Comparison of ENCODE assay signal across 1 cellular context in the genomic region with DNA sequence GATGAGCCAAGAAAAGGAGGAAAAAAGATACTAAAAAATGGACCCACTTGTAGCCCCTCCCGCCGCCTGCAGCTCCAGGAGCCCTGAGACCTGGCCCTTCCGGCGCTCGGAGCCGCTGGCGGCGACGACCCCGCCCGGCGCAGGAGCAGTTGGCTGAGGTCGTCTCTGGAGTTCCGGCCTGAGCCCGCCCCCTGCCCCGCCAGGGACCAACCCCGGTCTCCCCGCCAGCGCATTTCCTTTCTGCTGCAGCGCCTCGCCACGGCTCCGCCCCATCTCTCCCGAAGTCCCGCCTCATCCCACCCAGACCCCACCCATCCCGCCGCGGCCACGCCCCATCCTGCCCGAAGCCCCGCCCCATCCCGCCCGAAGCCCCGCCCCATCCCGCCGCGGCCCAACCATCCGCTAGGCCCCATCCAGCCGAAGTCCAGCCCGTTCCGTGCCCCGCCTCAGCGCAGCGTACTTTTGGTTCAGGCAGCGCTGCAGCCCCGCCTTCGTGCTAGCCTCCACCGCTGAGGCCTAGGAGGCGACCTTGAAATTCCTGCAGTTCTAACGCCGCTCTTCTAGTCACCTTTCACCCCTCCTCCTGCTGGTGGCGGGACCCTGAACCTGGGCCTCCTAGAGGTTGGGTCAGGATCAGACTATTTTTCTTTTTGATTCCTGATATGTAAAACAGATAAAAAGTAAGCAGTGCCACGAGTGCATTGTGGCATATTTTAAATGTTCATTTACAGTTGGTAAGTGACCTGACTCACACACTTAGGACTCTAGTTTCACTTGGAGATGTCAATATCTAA.
A peak's percentile ranks its signal among the peaks of the same experiment; 100 is the strongest.
TF ChIP-seq lines count a peak whose summit lies in the region.

A gene with protein sequence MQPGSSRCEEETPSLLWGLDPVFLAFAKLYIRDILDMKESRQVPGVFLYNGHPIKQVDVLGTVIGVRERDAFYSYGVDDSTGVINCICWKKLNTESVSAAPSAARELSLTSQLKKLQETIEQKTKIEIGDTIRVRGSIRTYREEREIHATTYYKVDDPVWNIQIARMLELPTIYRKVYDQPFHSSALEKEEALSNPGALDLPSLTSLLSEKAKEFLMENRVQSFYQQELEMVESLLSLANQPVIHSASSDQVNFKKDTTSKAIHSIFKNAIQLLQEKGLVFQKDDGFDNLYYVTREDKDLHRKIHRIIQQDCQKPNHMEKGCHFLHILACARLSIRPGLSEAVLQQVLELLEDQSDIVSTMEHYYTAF (minus strand): TSS at position 132 of the 794 bp plus-strand sequence. CDS start 590 bp downstream, outside the sequence.

TF ChIP-seq in HepG2, 621 proteins besides CTCF, POLR2A, EP300 and RAD21 (continued from another document and continues in another):
- TF ChIP-seq, protein P1, sequence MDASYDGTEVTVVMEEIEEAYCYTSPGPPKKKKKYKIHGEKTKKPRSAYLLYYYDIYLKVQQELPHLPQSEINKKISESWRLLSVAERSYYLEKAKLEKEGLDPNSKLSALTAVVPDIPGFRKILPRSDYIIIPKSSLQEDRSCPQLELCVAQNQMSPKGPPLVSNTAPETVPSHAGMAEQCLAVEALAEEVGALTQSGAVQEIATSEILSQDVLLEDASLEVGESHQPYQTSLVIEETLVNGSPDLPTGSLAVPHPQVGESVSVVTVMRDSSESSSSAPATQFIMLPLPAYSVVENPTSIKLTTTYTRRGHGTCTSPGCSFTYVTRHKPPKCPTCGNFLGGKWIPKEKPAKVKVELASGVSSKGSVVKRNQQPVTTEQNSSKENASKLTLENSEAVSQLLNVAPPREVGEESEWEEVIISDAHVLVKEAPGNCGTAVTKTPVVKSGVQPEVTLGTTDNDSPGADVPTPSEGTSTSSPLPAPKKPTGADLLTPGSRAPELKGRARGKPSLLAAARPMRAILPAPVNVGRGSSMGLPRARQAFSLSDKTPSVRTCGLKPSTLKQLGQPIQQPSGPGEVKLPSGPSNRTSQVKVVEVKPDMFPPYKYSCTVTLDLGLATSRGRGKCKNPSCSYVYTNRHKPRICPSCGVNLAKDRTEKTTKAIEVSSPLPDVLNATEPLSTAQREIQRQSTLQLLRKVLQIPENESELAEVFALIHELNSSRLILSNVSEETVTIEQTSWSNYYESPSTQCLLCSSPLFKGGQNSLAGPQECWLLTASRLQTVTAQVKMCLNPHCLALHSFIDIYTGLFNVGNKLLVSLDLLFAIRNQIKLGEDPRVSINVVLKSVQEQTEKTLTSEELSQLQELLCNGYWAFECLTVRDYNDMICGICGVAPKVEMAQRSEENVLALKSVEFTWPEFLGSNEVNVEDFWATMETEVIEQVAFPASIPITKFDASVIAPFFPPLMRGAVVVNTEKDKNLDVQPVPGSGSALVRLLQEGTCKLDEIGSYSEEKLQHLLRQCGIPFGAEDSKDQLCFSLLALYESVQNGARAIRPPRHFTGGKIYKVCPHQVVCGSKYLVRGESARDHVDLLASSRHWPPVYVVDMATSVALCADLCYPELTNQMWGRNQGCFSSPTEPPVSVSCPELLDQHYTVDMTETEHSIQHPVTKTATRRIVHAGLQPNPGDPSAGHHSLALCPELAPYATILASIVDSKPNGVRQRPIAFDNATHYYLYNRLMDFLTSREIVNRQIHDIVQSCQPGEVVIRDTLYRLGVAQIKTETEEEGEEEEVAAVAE (CRISPR knock-in tag; IDR thresholded peaks at IDR 0.05; ENCODE audit: borderline replicate concordance), result no peak
- TF ChIP-seq, protein P2, sequence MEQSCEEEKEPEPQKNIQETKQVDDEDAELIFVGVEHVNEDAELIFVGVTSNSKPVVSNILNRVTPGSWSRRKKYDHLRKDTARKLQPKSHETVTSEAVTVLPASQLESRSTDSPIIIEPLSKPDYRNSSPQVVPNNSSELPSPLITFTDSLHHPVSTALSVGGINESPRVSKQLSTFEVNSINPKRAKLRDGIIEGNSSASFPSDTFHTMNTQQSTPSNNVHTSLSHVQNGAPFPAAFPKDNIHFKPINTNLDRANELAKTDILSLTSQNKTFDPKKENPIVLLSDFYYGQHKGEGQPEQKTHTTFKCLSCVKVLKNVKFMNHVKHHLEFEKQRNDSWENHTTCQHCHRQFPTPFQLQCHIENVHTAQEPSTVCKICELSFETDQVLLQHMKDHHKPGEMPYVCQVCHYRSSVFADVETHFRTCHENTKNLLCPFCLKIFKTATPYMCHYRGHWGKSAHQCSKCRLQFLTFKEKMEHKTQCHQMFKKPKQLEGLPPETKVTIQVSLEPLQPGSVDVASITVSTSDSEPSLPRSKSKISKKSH (CRISPR knock-in tag; IDR thresholded peaks at IDR 0.05; ENCODE audit: borderline replicate concordance), result no peak
- no peak for TF ChIP-seq ZNF33A (CRISPR knock-in tag; IDR thresholded peaks at IDR 0.05; ENCODE audit: borderline replicate concordance)
- 0 out of 2 replicates have a peak, but pooled peaks have one; percentile 28 for TF ChIP-seq MAF1 (CRISPR knock-in tag; IDR thresholded peaks at IDR 0.05; ENCODE audit: borderline replicate concordance)
- TF ChIP-seq, protein P3, sequence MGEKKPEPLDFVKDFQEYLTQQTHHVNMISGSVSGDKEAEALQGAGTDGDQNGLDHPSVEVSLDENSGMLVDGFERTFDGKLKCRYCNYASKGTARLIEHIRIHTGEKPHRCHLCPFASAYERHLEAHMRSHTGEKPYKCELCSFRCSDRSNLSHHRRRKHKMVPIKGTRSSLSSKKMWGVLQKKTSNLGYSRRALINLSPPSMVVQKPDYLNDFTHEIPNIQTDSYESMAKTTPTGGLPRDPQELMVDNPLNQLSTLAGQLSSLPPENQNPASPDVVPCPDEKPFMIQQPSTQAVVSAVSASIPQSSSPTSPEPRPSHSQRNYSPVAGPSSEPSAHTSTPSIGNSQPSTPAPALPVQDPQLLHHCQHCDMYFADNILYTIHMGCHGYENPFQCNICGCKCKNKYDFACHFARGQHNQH (CRISPR knock-in tag; IDR thresholded peaks at IDR 0.05), result peak; percentile 63; the same call in 1 of the 2 replicates
- TF ChIP-seq STAG1 (CRISPR knock-in tag; IDR thresholded peaks at IDR 0.05), result no peak
- TF ChIP-seq, protein P4, sequence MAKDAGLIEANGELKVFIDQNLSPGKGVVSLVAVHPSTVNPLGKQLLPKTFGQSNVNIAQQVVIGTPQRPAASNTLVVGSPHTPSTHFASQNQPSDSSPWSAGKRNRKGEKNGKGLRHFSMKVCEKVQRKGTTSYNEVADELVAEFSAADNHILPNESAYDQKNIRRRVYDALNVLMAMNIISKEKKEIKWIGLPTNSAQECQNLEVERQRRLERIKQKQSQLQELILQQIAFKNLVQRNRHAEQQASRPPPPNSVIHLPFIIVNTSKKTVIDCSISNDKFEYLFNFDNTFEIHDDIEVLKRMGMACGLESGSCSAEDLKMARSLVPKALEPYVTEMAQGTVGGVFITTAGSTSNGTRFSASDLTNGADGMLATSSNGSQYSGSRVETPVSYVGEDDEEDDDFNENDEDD (CRISPR knock-in tag; IDR thresholded peaks at IDR 0.05; ENCODE audit: borderline replicate concordance), result peak; percentile 72; the same call in 1 of the 2 replicates
- TF ChIP-seq, protein P5, sequence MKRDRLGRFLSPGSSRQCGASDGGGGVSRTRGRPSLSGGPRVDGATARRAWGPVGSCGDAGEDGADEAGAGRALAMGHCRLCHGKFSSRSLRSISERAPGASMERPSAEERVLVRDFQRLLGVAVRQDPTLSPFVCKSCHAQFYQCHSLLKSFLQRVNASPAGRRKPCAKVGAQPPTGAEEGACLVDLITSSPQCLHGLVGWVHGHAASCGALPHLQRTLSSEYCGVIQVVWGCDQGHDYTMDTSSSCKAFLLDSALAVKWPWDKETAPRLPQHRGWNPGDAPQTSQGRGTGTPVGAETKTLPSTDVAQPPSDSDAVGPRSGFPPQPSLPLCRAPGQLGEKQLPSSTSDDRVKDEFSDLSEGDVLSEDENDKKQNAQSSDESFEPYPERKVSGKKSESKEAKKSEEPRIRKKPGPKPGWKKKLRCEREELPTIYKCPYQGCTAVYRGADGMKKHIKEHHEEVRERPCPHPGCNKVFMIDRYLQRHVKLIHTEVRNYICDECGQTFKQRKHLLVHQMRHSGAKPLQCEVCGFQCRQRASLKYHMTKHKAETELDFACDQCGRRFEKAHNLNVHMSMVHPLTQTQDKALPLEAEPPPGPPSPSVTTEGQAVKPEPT (CRISPR knock-in tag; IDR thresholded peaks at IDR 0.05; ENCODE audit: low read depth), result no peak
- TF ChIP-seq ZNF570 (CRISPR knock-in tag; IDR thresholded peaks at IDR 0.05; ENCODE audit: borderline replicate concordance), result no peak
- TF ChIP-seq, protein P6, sequence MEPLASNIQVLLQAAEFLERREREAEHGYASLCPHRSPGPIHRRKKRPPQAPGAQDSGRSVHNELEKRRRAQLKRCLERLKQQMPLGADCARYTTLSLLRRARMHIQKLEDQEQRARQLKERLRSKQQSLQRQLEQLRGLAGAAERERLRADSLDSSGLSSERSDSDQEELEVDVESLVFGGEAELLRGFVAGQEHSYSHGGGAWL (CRISPR knock-in tag; IDR thresholded peaks at IDR 0.05), result peak; percentile 53; the same call in 1 of the 2 replicates
- TF ChIP-seq ZFYVE20 (CRISPR knock-in tag; IDR thresholded peaks at IDR 0.05; ENCODE audit: borderline replicate concordance, low read depth), result no peak
- no peak for TF ChIP-seq RBM39 (IDR thresholded peaks at IDR 0.05; ENCODE audit: low read depth, low read length, poor library complexity, severe bottlenecking)
- TF ChIP-seq JUND (CRISPR knock-in tag; IDR thresholded peaks at IDR 0.05), result no peak
- TF ChIP-seq AGO1 (IDR thresholded peaks at IDR 0.05; ENCODE audit: low read depth, low read length, poor library complexity, severe bottlenecking), result no peak
- TF ChIP-seq ZNF160 (CRISPR knock-in tag; IDR thresholded peaks at IDR 0.05), result no peak
- no peak for TF ChIP-seq ZNF333 (CRISPR knock-in tag; IDR thresholded peaks at IDR 0.05; ENCODE audit: borderline replicate concordance)
- peak; percentile 83 for TF ChIP-seq MED1 (CRISPR knock-in tag; IDR thresholded peaks at IDR 0.05)
- no peak for TF ChIP-seq FOXK2 (IDR thresholded peaks at IDR 0.05)
- no peak for TF ChIP-seq CC2D1A (CRISPR knock-in tag; IDR thresholded peaks at IDR 0.05)
- peak; percentile 75 for TF ChIP-seq NR2C2 (CRISPR knock-in tag; IDR thresholded peaks at IDR 0.05; ENCODE audit: borderline replicate concordance)
- TF ChIP-seq ZBTB3 (CRISPR knock-in tag; IDR thresholded peaks at IDR 0.05; ENCODE audit: borderline replicate concordance, low read depth), result no peak
- 0 out of 2 replicates have a peak, but pooled peaks have one; percentile 32 for TF ChIP-seq ZNF3 (CRISPR knock-in tag; IDR thresholded peaks at IDR 0.05)
- TF ChIP-seq, protein P7, sequence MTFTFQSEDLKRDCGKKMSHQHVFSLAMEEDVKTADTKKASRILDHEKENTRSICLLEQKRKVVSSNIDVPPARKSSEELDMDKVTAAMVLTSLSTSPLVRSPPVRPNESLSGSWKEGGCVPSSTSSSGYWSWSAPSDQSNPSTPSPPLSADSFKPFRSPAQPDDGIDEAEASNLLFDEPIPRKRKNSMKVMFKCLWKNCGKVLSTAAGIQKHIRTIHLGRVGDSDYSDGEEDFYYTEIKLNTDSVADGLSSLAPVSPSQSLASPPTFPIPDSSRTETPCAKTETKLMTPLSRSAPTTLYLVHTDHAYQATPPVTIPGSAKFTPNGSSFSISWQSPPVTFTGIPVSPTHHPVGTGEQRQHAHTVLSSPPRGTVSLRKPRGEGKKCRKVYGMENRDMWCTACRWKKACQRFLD (CRISPR knock-in tag; IDR thresholded peaks at IDR 0.05; ENCODE audit: borderline replicate concordance), result no peak
- no peak for TF ChIP-seq ATM (IDR thresholded peaks at IDR 0.05; ENCODE audit: borderline replicate concordance)
- TF ChIP-seq STAT5B (CRISPR knock-in tag; IDR thresholded peaks at IDR 0.05), result no peak
- TF ChIP-seq, protein P8, sequence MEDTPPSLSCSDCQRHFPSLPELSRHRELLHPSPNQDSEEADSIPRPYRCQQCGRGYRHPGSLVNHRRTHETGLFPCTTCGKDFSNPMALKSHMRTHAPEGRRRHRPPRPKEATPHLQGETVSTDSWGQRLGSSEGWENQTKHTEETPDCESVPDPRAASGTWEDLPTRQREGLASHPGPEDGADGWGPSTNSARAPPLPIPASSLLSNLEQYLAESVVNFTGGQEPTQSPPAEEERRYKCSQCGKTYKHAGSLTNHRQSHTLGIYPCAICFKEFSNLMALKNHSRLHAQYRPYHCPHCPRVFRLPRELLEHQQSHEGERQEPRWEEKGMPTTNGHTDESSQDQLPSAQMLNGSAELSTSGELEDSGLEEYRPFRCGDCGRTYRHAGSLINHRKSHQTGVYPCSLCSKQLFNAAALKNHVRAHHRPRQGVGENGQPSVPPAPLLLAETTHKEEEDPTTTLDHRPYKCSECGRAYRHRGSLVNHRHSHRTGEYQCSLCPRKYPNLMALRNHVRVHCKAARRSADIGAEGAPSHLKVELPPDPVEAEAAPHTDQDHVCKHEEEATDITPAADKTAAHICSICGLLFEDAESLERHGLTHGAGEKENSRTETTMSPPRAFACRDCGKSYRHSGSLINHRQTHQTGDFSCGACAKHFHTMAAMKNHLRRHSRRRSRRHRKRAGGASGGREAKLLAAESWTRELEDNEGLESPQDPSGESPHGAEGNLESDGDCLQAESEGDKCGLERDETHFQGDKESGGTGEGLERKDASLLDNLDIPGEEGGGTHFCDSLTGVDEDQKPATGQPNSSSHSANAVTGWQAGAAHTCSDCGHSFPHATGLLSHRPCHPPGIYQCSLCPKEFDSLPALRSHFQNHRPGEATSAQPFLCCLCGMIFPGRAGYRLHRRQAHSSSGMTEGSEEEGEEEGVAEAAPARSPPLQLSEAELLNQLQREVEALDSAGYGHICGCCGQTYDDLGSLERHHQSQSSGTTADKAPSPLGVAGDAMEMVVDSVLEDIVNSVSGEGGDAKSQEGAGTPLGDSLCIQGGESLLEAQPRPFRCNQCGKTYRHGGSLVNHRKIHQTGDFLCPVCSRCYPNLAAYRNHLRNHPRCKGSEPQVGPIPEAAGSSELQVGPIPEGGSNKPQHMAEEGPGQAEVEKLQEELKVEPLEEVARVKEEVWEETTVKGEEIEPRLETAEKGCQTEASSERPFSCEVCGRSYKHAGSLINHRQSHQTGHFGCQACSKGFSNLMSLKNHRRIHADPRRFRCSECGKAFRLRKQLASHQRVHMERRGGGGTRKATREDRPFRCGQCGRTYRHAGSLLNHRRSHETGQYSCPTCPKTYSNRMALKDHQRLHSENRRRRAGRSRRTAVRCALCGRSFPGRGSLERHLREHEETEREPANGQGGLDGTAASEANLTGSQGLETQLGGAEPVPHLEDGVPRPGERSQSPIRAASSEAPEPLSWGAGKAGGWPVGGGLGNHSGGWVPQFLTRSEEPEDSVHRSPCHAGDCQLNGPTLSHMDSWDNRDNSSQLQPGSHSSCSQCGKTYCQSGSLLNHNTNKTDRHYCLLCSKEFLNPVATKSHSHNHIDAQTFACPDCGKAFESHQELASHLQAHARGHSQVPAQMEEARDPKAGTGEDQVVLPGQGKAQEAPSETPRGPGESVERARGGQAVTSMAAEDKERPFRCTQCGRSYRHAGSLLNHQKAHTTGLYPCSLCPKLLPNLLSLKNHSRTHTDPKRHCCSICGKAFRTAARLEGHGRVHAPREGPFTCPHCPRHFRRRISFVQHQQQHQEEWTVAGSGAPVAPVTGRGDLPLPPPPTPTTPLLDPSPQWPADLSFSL (CRISPR knock-in tag; IDR thresholded peaks at IDR 0.05), result no peak
